In the genomic region with DNA sequence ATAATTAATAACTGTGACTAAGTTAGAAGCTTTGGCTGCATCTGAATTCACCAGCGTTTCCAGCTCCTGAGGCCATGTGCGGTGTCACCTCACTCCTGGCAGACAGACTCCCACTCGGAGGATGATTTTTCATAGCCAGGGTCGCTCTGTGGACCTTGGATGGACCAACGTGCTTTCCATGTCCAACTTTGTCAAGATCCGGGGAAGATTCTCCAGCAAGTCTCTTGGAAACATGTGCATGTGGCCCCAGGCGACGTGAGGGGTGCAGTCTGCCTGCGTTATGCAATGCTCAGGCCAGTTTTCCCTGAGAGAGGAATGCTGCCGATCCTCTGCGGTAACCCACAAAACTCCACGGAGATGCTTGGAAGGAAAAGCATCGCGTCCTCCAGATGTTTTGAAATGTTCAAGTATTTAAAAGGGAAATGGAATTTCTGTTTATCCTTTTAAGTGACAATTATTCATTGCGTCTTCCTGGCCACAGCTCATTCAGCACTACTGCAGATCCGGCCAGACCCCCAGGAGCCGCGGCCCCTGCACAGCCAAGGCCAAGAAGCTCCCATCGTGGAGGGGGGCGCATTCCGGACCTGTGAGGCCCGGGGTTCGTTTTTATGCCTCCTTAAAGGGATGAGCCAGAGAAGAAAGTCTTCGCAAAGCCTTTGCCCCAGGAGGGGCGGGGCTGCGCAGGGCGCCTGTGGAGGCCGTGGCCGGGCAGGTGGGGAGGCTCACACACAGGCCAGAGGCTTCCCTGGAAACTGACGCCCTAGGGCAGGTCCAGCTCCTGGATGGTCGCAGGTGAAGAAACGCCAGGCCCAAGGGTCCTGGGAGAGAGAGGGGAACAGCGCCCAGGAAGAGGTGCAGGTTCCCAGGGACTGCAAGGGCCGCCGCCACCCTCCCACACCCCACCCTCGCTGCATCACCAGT, we compare ENCODE assay signal across 2 cellular contexts.
TF ChIP-seq lines count a peak whose summit lies in the region.

No MANE protein-coding gene starts in this region.

TF ChIP-seq in GM23338, 12 proteins besides CTCF, POLR2A, EP300 and RAD21:
- TF ChIP-seq STAT1 (IDR thresholded peaks at IDR 0.05; ENCODE audit: unreplicated experiment) (no peak), JUNB (IDR thresholded peaks at IDR 0.05; ENCODE audit: unreplicated experiment) (no peak), ZNF331 (CRISPR knock-in tag; IDR thresholded peaks at IDR 0.05; ENCODE audit: low read depth) (no peak)
- TF ChIP-seq, protein P1, sequence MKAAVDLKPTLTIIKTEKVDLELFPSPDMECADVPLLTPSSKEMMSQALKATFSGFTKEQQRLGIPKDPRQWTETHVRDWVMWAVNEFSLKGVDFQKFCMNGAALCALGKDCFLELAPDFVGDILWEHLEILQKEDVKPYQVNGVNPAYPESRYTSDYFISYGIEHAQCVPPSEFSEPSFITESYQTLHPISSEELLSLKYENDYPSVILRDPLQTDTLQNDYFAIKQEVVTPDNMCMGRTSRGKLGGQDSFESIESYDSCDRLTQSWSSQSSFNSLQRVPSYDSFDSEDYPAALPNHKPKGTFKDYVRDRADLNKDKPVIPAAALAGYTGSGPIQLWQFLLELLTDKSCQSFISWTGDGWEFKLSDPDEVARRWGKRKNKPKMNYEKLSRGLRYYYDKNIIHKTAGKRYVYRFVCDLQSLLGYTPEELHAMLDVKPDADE (IDR thresholded peaks at IDR 0.05): no peak

TF ChIP-seq in HepG2, 621 proteins besides CTCF, POLR2A, EP300 and RAD21:
- no peak for TF ChIP-seq ZNF816 (CRISPR knock-in tag; IDR thresholded peaks at IDR 0.05; ENCODE audit: borderline replicate concordance)
- no peak for TF ChIP-seq SALL2 (CRISPR knock-in tag; IDR thresholded peaks at IDR 0.05)
- no peak for TF ChIP-seq ARHGAP35 (CRISPR knock-in tag; IDR thresholded peaks at IDR 0.05; ENCODE audit: borderline replicate concordance)
- no peak for TF ChIP-seq TBX2 (CRISPR knock-in tag; IDR thresholded peaks at IDR 0.05; ENCODE audit: borderline replicate concordance)
- no peak for TF ChIP-seq SSRP1 (CRISPR knock-in tag; IDR thresholded peaks at IDR 0.05)
